9 cellular contexts compared by ENCODE assay signal in the genomic region with DNA sequence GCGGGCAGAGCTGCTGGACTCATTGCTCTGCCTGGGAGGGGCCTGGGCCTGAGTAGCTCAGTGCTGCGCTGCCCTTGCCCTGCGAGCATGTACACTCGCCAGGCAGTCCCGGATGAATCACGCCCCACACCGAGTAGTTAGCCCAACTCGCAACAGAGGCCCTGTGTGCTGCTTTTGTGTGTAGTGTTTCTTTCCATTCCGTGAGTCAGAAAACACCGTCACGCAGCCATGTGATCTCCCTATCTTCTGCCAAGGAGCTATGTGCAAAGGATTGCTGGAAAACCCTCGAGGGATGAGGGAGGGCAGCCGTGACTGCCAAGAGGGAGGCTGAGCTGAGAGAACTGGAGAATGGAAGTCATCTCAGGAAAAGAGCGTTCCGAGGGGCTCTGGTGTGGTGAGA. TPM values are rescaled to one million over a fixed set of nuclear protein-coding genes. Genes with fewer than 3 reads are reported as not detected.
DNase-seq lines count a peak whose midpoint lies in the region; ATAC-seq and TF ChIP-seq lines count a peak whose summit lies in the region.
"Had no signal": no experiment of that assay in that cellular context is flagged by ENCODE, and none has a peak within 500 bp of the region (broad histone marks: within the 10 kb centered on the region; RNA-seq: fewer than 3 reads in every experiment).

No MANE protein-coding gene starts in this region.

- WGBS in heart left ventricle, 4 donors = 37 to 53% (median 47%) methylated on average over 15 of the region's 15 CpGs

- H3K4me1 Mint-ChIP-seq in activated T-helper 2 cell treated with anti-CD3 and anti-CD28 coated beads, Interferon-gamma antibody, Interleukin-2, Interleukin-4, amounts not matched to agents 10 μg/mL and 5 μg/mL and 100 μg/mL, durations not matched to agents 14 hours and 24 hours and 36 hours (ENCODE audit: low read depth) = peaks cover 2% of the 10 kb centered on the region

- H3K27ac ChIP-seq in heart left ventricle = peak overlapping the region in 9 of 12 donors; percentile 13 to 84 (median 46)
- H3K27ac ChIP-seq: cardiac muscle cell had no signal

- H3K4me3 Mint-ChIP-seq in activated T-helper 2 cell treated with anti-CD3 and anti-CD28 coated beads, Interferon-gamma antibody, Interleukin-2, Interleukin-4, amounts not matched to agents 10 μg/mL and 5 μg/mL and 100 μg/mL, durations not matched to agents 14 hours and 24 hours and 36 hours (ENCODE audit: low read depth) = no peak overlapping the region

- TF ChIP-seq POLR2A in heart left ventricle (IDR thresholded peaks at IDR 0.05) = no peak

- intact Hi-C loops in heart left ventricle (cut with DNase I) = loop anchor here in 5 of 10 donors (10.0 kb wide), 4 partner anchors 195 to 535 kb away; a partner anchor contains a TSS
- intact Hi-C loops in activated T-helper 2 cell treated with anti-CD3 and anti-CD28 coated beads, Interferon-gamma antibody, Interleukin-2, Interleukin-4, amounts not matched to agents 10 μg/mL and 5 μg/mL and 100 μg/mL, durations not matched to agents 14 hours and 24 hours and 36 hours (cut with micrococcal nuclease) = no loop called here

- H3K4me3 ChIP-seq in heart left ventricle = no peak overlapping the region
- H3K4me3 ChIP-seq: cardiac muscle cell had no signal

- no peaks in the 10 kb centered on the region for H3K27me3 ChIP-seq in heart left ventricle
- H3K27me3 ChIP-seq: cardiac muscle cell had no signal

- ATAC-seq in heart left ventricle (peak; percentile 76 to 95 (median 88)), left lobe of liver (no peak), HG02852 (IDR thresholded peaks at IDR 0.05; ENCODE audit: unreplicated experiment) (no peak)

- H3K9me3 ChIP-seq in heart left ventricle = no peaks in the 10 kb centered on the region

- no peaks in the 10 kb centered on the region for H3K36me3 ChIP-seq in heart left ventricle
- H3K36me3 ChIP-seq: cardiac muscle cell had no signal

- no peaks in the 10 kb centered on the region for H3K27me3 Mint-ChIP-seq in activated T-helper 2 cell treated with anti-CD3 and anti-CD28 coated beads, Interferon-gamma antibody, Interleukin-2, Interleukin-4, amounts not matched to agents 10 μg/mL and 5 μg/mL and 100 μg/mL, durations not matched to agents 14 hours and 24 hours and 36 hours (ENCODE audit: low read depth)

- no peaks in the 10 kb centered on the region for H3K9me3 Mint-ChIP-seq in activated T-helper 2 cell treated with anti-CD3 and anti-CD28 coated beads, Interferon-gamma antibody, Interleukin-2, Interleukin-4, amounts not matched to agents 10 μg/mL and 5 μg/mL and 100 μg/mL, durations not matched to agents 14 hours and 24 hours and 36 hours

- DNase-seq in EH (ENCODE audit: low read depth) (peak; percentile 98), amniotic epithelial cell (ENCODE audit: low read depth) (peak; percentile 100), heart left ventricle (peak; percentile 60 to 87 (median 70)), putamen (ENCODE audit: low spot score) (peak; percentile 88), left lobe of liver (ENCODE audit: low spot score) (no peak), DMS79 treated with DMSO at 0.1 percent for 48 hours (lab: John Stamatoyannopoulos, UW) (no peak)
- no peak for DNase-seq in activated T-helper 2 cell treated with anti-CD3 and anti-CD28 coated beads, Interferon-gamma antibody, Interleukin-2, Interleukin-4, amounts not matched to agents 10 μg/mL and 5 μg/mL and 100 μg/mL, durations not matched to agents 14 hours and 24 hours and 36 hours (ENCODE audit: low spot score)

- no peaks in the 10 kb centered on the region for H3K36me3 Mint-ChIP-seq in activated T-helper 2 cell treated with anti-CD3 and anti-CD28 coated beads, Interferon-gamma antibody, Interleukin-2, Interleukin-4, amounts not matched to agents 10 μg/mL and 5 μg/mL and 100 μg/mL, durations not matched to agents 14 hours and 24 hours and 36 hours (ENCODE audit: low read depth)

- no peak for TF ChIP-seq CTCF in heart left ventricle (IDR thresholded peaks at IDR 0.05)

- H3K27ac Mint-ChIP-seq in activated T-helper 2 cell treated with anti-CD3 and anti-CD28 coated beads, Interferon-gamma antibody, Interleukin-2, Interleukin-4, amounts not matched to agents 10 μg/mL and 5 μg/mL and 100 μg/mL, durations not matched to agents 14 hours and 24 hours and 36 hours = no peak overlapping the region

- peaks cover 0 to 15% (median 3%) of the 10 kb centered on the region in 12 donors for H3K4me1 ChIP-seq in heart left ventricle

RNA-seq across cellular contexts. Expression of a gene that starts 37.3 kb away (rescaled TPM):
- total RNA-seq in heart left ventricle (100 to 1,000 TPM in 7 of 9 donors, 10 to 100 TPM in 2; 84.2 to 174 (median 105) TPM), left lobe of liver (23.8 TPM)
- polyA plus RNA-seq in heart left ventricle = 100 to 1,000 TPM in 1 of 2 donors, 10 to 100 TPM in 1; 69.8 to 170 TPM
- 41.6 and 42.5 TPM in 2 replicates for total RNA-seq in activated T-helper 2 cell treated with anti-CD3 and anti-CD28 coated beads, Interferon-gamma antibody, Interleukin-2, Interleukin-4, amounts not matched to agents 10 μg/mL and 5 μg/mL and 100 μg/mL, durations not matched to agents 14 hours and 24 hours and 36 hours

RNA-seq across cellular contexts. Expression of a gene that starts 55.4 kb away (rescaled TPM):
- total RNA-seq in heart left ventricle = 1 to 10 TPM; 2.1 to 7.9 (median 3.1) TPM
- polyA plus RNA-seq in heart left ventricle = 1 to 10 TPM; 1.8 to 6.2 TPM
- total RNA-seq in activated T-helper 2 cell treated with anti-CD3 and anti-CD28 coated beads, Interferon-gamma antibody, Interleukin-2, Interleukin-4, amounts not matched to agents 10 μg/mL and 5 μg/mL and 100 μg/mL, durations not matched to agents 14 hours and 24 hours and 36 hours = 19.4 and 20.1 TPM in 2 replicates
- total RNA-seq in left lobe of liver = 1.2 TPM

Comparison
In these comparisons a context has a peak if more than half of its experiments do, and no peak if none do; other contexts are left out.
1. DNase-seq: peak in EH (single experiment), amniotic epithelial cell (single experiment), heart left ventricle (5 of 5) and putamen (single experiment); none in activated T-helper 2 cell treated with anti-CD3 and anti-CD28 coated beads, Interferon-gamma antibody, Interleukin-2, Interleukin-4, amounts not matched to agents 10 μg/mL and 5 μg/mL and 100 μg/mL, durations not matched to agents 14 hours and 24 hours and 36 hours (single experiment), left lobe of liver (single experiment) and DMS79 treated with DMSO at 0.1 percent for 48 hours (single experiment).
2. ATAC-seq: peak in heart left ventricle (4 of 4); none in left lobe of liver (single experiment) and HG02852 (single experiment).